ENCODE assay signal across 8 cellular contexts in the genomic region with DNA sequence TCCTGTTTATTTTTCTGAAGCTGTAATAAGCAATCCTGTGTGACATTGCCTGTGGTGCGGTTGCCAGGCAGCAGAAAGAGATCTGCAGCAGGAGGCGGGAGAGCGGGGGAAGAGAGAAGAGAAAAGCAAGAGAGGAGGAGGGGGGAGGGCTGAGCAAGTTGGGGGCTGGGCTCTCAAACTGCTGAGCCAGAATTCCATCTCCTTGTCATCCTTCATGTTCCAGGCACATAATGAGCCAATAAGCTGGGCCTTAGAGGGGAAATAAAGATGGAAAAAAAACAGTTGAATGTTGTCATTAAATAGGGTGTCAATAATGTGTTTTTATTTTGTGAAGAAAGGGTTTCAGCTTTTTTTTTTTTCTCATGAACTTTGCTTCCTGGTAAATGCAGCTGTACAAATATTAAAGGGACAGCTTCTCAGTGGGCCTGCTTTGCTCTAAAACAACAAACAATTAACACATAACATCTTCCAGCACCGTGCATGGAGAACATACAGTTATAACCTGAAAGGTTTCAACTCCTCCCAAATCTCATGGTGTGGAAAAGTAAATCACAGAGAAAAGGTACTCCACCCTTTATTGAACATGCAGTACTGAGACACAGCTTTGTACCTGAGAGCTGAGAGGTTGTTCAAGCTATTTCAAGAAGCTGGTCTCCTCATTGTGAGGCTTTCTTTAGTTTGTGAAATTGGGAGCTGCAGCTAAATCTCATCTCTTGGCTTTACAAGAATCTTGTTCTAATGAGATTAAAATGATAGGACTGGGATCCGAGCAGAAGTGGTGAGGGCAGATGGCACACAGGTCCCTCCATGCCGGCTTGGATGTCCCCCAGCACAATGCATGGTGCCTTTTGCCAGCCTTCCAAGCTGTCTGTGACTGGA.
DNase-seq lines count a peak whose midpoint lies in the region; ATAC-seq and TF ChIP-seq lines count a peak whose summit lies in the region.

No MANE protein-coding gene starts in this region.

- peak overlapping the region; percentile 24 to 75 (median 40) for H3K4me3 Mint-ChIP-seq in CD4-positive, alpha-beta memory T cell

- peak overlapping the region; percentile 1 to 88 (median 71) for H3K27ac Mint-ChIP-seq in CD4-positive, alpha-beta memory T cell

- H3K27me3 ChIP-seq in CD4-positive, alpha-beta memory T cell (ENCODE audit: insufficient read depth, low read length): no peaks in the 10 kb centered on the region

- no peak overlapping the region for H3K4me3 ChIP-seq in CD4-positive, alpha-beta memory T cell (ENCODE audit: low read length in 2 of 2)
- H3K4me3 ChIP-seq in fibroblast of mammary gland (ENCODE audit: control insufficient read depth, low read depth, low read length): no peak overlapping the region

- no peaks in the 10 kb centered on the region for H3K36me3 Mint-ChIP-seq in CD4-positive, alpha-beta memory T cell

- no peaks in the 10 kb centered on the region for H3K9me3 ChIP-seq in CD4-positive, alpha-beta memory T cell (ENCODE audit: control insufficient read depth in 1 of 2, low read length in 2 of 2)

- peaks cover 0 to 6% (median under 1%) of the 10 kb centered on the region in 8 donors for H3K9me3 Mint-ChIP-seq in CD4-positive, alpha-beta memory T cell

- no peak for TF ChIP-seq POLR2A in GM18505 (IDR thresholded peaks at IDR 0.05; ENCODE audit: borderline replicate concordance, extremely low read depth, insufficient read depth, insufficient read length)

- POLR2A ChIA-PET in CD4-positive, alpha-beta memory T cell (lab: Charles Lee; ENCODE audit: partially characterized antibody): no interaction called here

- peaks cover 24% of the 10 kb centered on the region for H3K4me1 ChIP-seq in CD4-positive, alpha-beta memory T cell (ENCODE audit: insufficient read depth, low read length)

- peak; percentile 38 to 57 (median 48) for DNase-seq in CD4-positive, alpha-beta memory T cell
- DNase-seq in NCI-H1694 treated with DMSO at 0.1 percent for 48 hours (lab: John Stamatoyannopoulos, UW) (peak; percentile 93), fibroblast of mammary gland (ENCODE audit: low read depth) (peak; percentile 70), myocyte (ENCODE audit: low read depth) (peak; percentile 89)
- DNase-seq in activated CD4-positive, alpha-beta T cell treated with anti-CD3 and anti-CD28 coated beads for 48 hours: peak; percentile 26

- H3K27ac ChIP-seq in CD4-positive, alpha-beta memory T cell (ENCODE audit: low read depth, low read length): no peak overlapping the region
- peak overlapping the region; percentile 89 for H3K27ac ChIP-seq in temporal lobe (ENCODE audit: low read depth, low read length)

- CTCF ChIA-PET in CD4-positive, alpha-beta memory T cell (lab: Charles Lee; ENCODE audit: partially characterized antibody): interaction anchor here (0.7 to 1.4 kb wide), 5 partner anchors 16 to 703 kb away, joined by 3 to 4 read pairs (median 3); no protein-coding TSS in a partner anchor

- peaks cover 24 to 32% (median 29%) of the 10 kb centered on the region in 4 donors for H3K4me1 Mint-ChIP-seq in CD4-positive, alpha-beta memory T cell

- no peaks in the 10 kb centered on the region for H3K36me3 ChIP-seq in CD4-positive, alpha-beta memory T cell (ENCODE audit: insufficient read depth, low read length)

- TF ChIP-seq CTCF in fibroblast of mammary gland (conservative IDR thresholded peaks at IDR 0.05; ENCODE audit: control insufficient read depth, insufficient read depth, low read depth, low read length): no peak

- no peak for ATAC-seq in HG03457 (IDR thresholded peaks at IDR 0.05; ENCODE audit: unreplicated experiment)
- no peak for ATAC-seq in GM18505 (IDR thresholded peaks at IDR 0.05; ENCODE audit: unreplicated experiment)

- H3K27me3 Mint-ChIP-seq in CD4-positive, alpha-beta memory T cell: peaks cover 0 to 3% of the 10 kb centered on the region in 2 donors

- intact Hi-C loops in CD4-positive, alpha-beta memory T cell (cut with micrococcal nuclease): loop anchor here (10.0 kb wide), 1 partner anchor 80 kb away; no protein-coding TSS in a partner anchor

Comparison
In these comparisons a context has a peak if more than half of its experiments do, and no peak if none do; other contexts are left out.
1. DNase-seq: peak in every context shown above with its lines; median percentile 93 in NCI-H1694 treated with DMSO at 0.1 percent for 48 hours; 89 in myocyte; 70 in fibroblast of mammary gland; 48 in CD4-positive, alpha-beta memory T cell; 26 in activated CD4-positive, alpha-beta T cell treated with anti-CD3 and anti-CD28 coated beads for 48 hours.